Comparison of ENCODE assay signal across 8 cellular contexts in genomic region chr7:66739953-66740301, GRCh38. TPM values are rescaled to one million over a fixed set of nuclear protein-coding genes. Genes with fewer than 3 reads are reported as not detected.
A peak's percentile ranks its signal among the peaks of the same experiment; 100 is the strongest.
DNase-seq lines count a peak whose midpoint lies in the region; ATAC-seq and TF ChIP-seq lines count a peak whose summit lies in the region.

No MANE protein-coding gene starts in this region.

- TF ChIP-seq CTCF in A673 (conservative IDR thresholded peaks at IDR 0.05; ENCODE audit: low read depth, low read length) (no peak), activated B cell treated with CpG ODN at 0.5 μM for 24 hours (IDR thresholded peaks at IDR 0.05) (no peak), spleen (IDR thresholded peaks at IDR 0.05 in 8 of 11, conservative IDR thresholded peaks at IDR 0.05 in 3 of 11) (no peak)

- peaks cover 71% of the 10 kb centered on the region for H3K4me1 Mint-ChIP-seq in activated B cell treated with CpG ODN at 0.5 μM for 24 hours

- CTCF ChIA-PET in A673 (lab: Charles Lee) (no interaction called here), activated B cell treated with CpG ODN at 0.5 μM for 24 hours (lab: Charles Lee) (interaction anchor here (0.9 to 1.3 kb wide), 2 partner anchors 9 to 182 kb away, joined by 3 read pairs; no protein-coding TSS in a partner anchor), HEK293T (lab: Yijun Ruan, JAX) (no interaction called here)

- peak overlapping the region; percentile 94 for H3K27ac Mint-ChIP-seq in activated B cell treated with CpG ODN at 0.5 μM for 24 hours

- H3K4me3 Mint-ChIP-seq in activated B cell treated with CpG ODN at 0.5 μM for 24 hours, result peak overlapping the region; percentile 93

- H3K4me1 ChIP-seq in A673 (ENCODE audit: insufficient read depth, low read length, poor library complexity, severe bottlenecking), result peaks cover 3% of the 10 kb centered on the region
- H3K4me1 ChIP-seq in spleen, result peaks cover 20 to 80% (median 56%) of the 10 kb centered on the region in 6 donors

- peaks cover 3% of the 10 kb centered on the region for H3K9me3 ChIP-seq in A673 (ENCODE audit: low read depth, low read length, poor library complexity, severe bottlenecking)
- peaks cover 0 to 14% (median 10%) of the 10 kb centered on the region in 8 donors for H3K9me3 ChIP-seq in spleen

- POLR2A ChIA-PET in A673 (lab: Charles Lee; ENCODE audit: low non-redundant PET), result no interaction called here
- POLR2A ChIA-PET in activated B cell treated with CpG ODN at 0.5 μM for 24 hours (lab: Charles Lee), result interaction anchor here (0.7 to 2.9 kb wide), 16 partner anchors 8 to 256 kb away, joined by 3 to 16 read pairs (median 7); partner anchors contain the start of genes KCTD7, SBDS, TMEM248 and TYW1
- POLR2A ChIA-PET in HEK293T (lab: Yijun Ruan, JAX), result interaction anchor here (1.1 to 1.5 kb wide), 3 partner anchors 10 to 257 kb away, joined by 3 to 4 read pairs (median 4); partner anchors contain the start of gene TYW1

- ATAC-seq in GM21737 (IDR thresholded peaks at IDR 0.05; ENCODE audit: unreplicated experiment) (peak; percentile 3), activated B cell treated with CpG ODN at 0.5 μM for 24 hours (ENCODE audit: low read depth) (no peak), GM21367 (IDR thresholded peaks at IDR 0.05; ENCODE audit: unreplicated experiment) (no peak)

- H3K9me3 Mint-ChIP-seq in activated B cell treated with CpG ODN at 0.5 μM for 24 hours, result peaks cover 7% of the 10 kb centered on the region

- H3K27me3 Mint-ChIP-seq in activated B cell treated with CpG ODN at 0.5 μM for 24 hours, result no peaks in the 10 kb centered on the region

- H3K27ac ChIP-seq in A673 (ENCODE audit: low read depth, low read length, poor library complexity, severe bottlenecking) (peak overlapping the region; percentile 88), spleen (peak overlapping the region; percentile 94 to 99 (median 98))

- TF ChIP-seq POLR2A in spleen (IDR thresholded peaks at IDR 0.05), result no peak

- H3K27me3 ChIP-seq in A673 (replicated peaks; ENCODE audit: insufficient read depth, low read depth, low read length, poor library complexity) (no peaks in the 10 kb centered on the region), spleen (replicated peaks in 1 of 7) (no peaks in the 10 kb centered on the region)

- H3K4me3 ChIP-seq in A673 (ENCODE audit: low read depth, low read length, poor library complexity, severe bottlenecking), result peak overlapping the region; percentile 99
- peak overlapping the region; percentile 88 for H3K4me3 ChIP-seq in iPS-11a (ENCODE audit: low read depth, low read length)
- H3K4me3 ChIP-seq in spleen, result peak overlapping the region; percentile 79 to 96 (median 91)

- DNase-seq in A673 (ENCODE audit: low spot score) (no peak), activated B cell treated with CpG ODN at 0.5 μM for 24 hours (no peak), spleen (peak; percentile 80), HEK293T (ENCODE audit: extremely low spot score) (no peak), hippocampal formation (lab: John Stamatoyannopoulos, UW) (no peak)

- WGBS in spleen, 5 donors, result 9 to 13% (median 11%) methylated on average over 12 of the region's 12 CpGs

- no peaks in the 10 kb centered on the region for H3K36me3 ChIP-seq in A673 (ENCODE audit: insufficient read depth, low read length, poor library complexity, severe bottlenecking)
- H3K36me3 ChIP-seq in spleen, result peaks cover 0 to 18% (median 1%) of the 10 kb centered on the region in 6 donors

- H3K36me3 Mint-ChIP-seq in activated B cell treated with CpG ODN at 0.5 μM for 24 hours (ENCODE audit: low read depth), result peaks cover 26% of the 10 kb centered on the region

- intact Hi-C loops in A673 (cut with micrococcal nuclease; ENCODE audit: unreplicated experiment) (no loop called here), activated B cell treated with CpG ODN at 0.5 μM for 24 hours (cut with micrococcal nuclease) (loop anchor here (1.0 to 5.0 kb wide), 10 partner anchors 9 to 256 kb away; partner anchors contain the start of genes KCTD7, TMEM248 and TYW1), spleen (cut with DNase I; ENCODE audit: low total_unique reads) (loop anchor here (10.0 kb wide), 1 partner anchor 55 kb away; no protein-coding TSS in a partner anchor)

- BruUV-seq in A673 (replicated peaks; lab: Mats Ljungman, UMichigan), result TSS peak; percentile 92

TF ChIP-seq in HEK293T, 16 proteins besides CTCF, POLR2A, EP300 and RAD21:
- TF ChIP-seq NFRKB (IDR thresholded peaks at IDR 0.05), result no peak
TF ChIP-seq in HEK293T: peak in this region for 0.

RNA-seq across cellular contexts. Expression of gene RABGEF1, which starts 0.6 kb away (rescaled TPM):
- total RNA-seq in A673 (2021) (16.9 and 20.0 TPM in 2 replicates), activated B cell treated with CpG ODN at 0.5 μM for 24 hours (19.7 and 21.1 TPM in 2 replicates), spleen (10 to 100 TPM; 26.7 to 39.6 (median 30.8) TPM)
- 10 to 100 TPM in 1 of 3 donors, 1 to 10 TPM in 2; 8.3 to 10.0 (median 8.8) TPM for polyA plus RNA-seq in spleen
